Comparison of ENCODE assay signal across 26 cellular contexts in genomic region chr12:108441549-108441948, GRCh38.
"Had no signal": no experiment of that assay in that cellular context is flagged by ENCODE, and none has a peak within 500 bp of the region (broad histone marks: within the 10 kb centered on the region; RNA-seq: fewer than 3 reads in every experiment).

No MANE protein-coding gene starts in this region.

- H3K36me3 ChIP-seq: brain microvascular endothelial cell, esophagus muscularis mucosa, heart left ventricle, neutrophil, right lobe of liver, thoracic aorta, uterus had no signal

- H3K4me3 Mint-ChIP-seq: activated CD4-positive, alpha-beta memory T cell treated with anti-CD3 and anti-CD28 coated beads, Interleukin-2, amount 10 ng/mL, durations not matched to agents 7 days and 5 days; activated CD4-positive, alpha-beta T cell treated with anti-CD3 and anti-CD28 coated beads, Interleukin-2, amount 10 ng/mL, durations not matched to agents 7 days and 5 days; activated T-cell treated with anti-CD3 and anti-CD28 coated beads, Interleukin-2, amount 50 U/mL, for 24 hours; activated T-helper 17 cell treated with anti-CD3 and anti-CD28 coated beads, Interleukin-2, amount 50 U/mL, for 72 hours; nephron; T-helper 2 cell treated with Interferon-gamma antibody and Interleukin-4, amounts not matched to agents 5 μg/mL and 100 μg/mL, for 36 hours had no signal

- H3K4me3 ChIP-seq: coronary artery, dorsolateral prefrontal cortex, esophagus muscularis mucosa, heart left ventricle, right lobe of liver, thoracic aorta, uterus had no signal

- H3K27ac Mint-ChIP-seq: activated CD4-positive, alpha-beta memory T cell treated with anti-CD3 and anti-CD28 coated beads, Interleukin-2, amount 10 ng/mL, durations not matched to agents 7 days and 5 days; activated CD4-positive, alpha-beta T cell treated with anti-CD3 and anti-CD28 coated beads, Interleukin-2, amount 10 ng/mL, durations not matched to agents 7 days and 5 days; activated T-cell treated with anti-CD3 and anti-CD28 coated beads, Interleukin-2, amount 50 U/mL, for 24 hours; activated T-helper 17 cell treated with anti-CD3 and anti-CD28 coated beads, Interleukin-2, amount 50 U/mL, for 72 hours; T-helper 2 cell treated with Interferon-gamma antibody and Interleukin-4, amounts not matched to agents 5 μg/mL and 100 μg/mL, for 36 hours had no signal

- H3K9me3 ChIP-seq: esophagus muscularis mucosa, heart left ventricle, neutrophil, right lobe of liver, thoracic aorta, uterus had no signal

- H3K27me3 ChIP-seq: brain microvascular endothelial cell, foreskin keratinocyte, right lobe of liver, uterus had no signal

- DNase-seq: activated CD4-positive, alpha-beta memory T cell treated with anti-CD3 and anti-CD28 coated beads, Interleukin-2, amount 10 ng/mL, durations not matched to agents 7 days and 5 days; activated CD4-positive, alpha-beta T cell treated with anti-CD3 and anti-CD28 coated beads, Interleukin-2, amount 10 ng/mL, durations not matched to agents 7 days and 5 days; activated CD8-positive, alpha-beta memory T cell treated with anti-CD3 and anti-CD28 coated beads, Interleukin-2, amount 50 U/mL, for 48 hours; activated gamma-delta T cell treated with Interleukin-2 at 50 U/mL for 16 hours; activated naive CD4-positive, alpha-beta T cell treated with anti-CD3 and anti-CD28 coated beads, Interleukin-2, amount 50 U/mL, for 16 hours; activated T-cell treated with anti-CD3 and anti-CD28 coated beads, Interleukin-2, amount 50 U/mL, for 24 hours; amniotic stem cell; brain microvascular endothelial cell; dorsolateral prefrontal cortex; foreskin keratinocyte; heart left ventricle; hypothalamus; left ventricle myocardium superior; right lobe of liver; stimulated activated CD4-positive, alpha-beta T cell treated with anti-CD3 and anti-CD28 coated beads, Interleukin-4, amount 100 ng/mL, for 1 hour; stimulated activated naive CD8-positive, alpha-beta T cell treated with anti-CD3 and anti-CD28 coated beads, Interleukin-15, Interleukin-2, amounts not matched to agents 100 U/mL and 50 U/mL, for 24 hours; T-helper 1 cell; uterus had no signal

- H3K4me1 Mint-ChIP-seq: activated CD4-positive, alpha-beta memory T cell treated with anti-CD3 and anti-CD28 coated beads, Interleukin-2, amount 10 ng/mL, durations not matched to agents 7 days and 5 days; activated CD4-positive, alpha-beta T cell treated with anti-CD3 and anti-CD28 coated beads, Interleukin-2, amount 10 ng/mL, durations not matched to agents 7 days and 5 days; activated T-helper 17 cell treated with anti-CD3 and anti-CD28 coated beads, Interleukin-2, amount 50 U/mL, for 72 hours had no signal

- H3K4me1 ChIP-seq: foreskin keratinocyte, right lobe of liver, uterus had no signal

- H3K27ac ChIP-seq: brain microvascular endothelial cell, coronary artery, dorsolateral prefrontal cortex, esophagus muscularis mucosa, foreskin keratinocyte, heart left ventricle, neutrophil, right lobe of liver, thoracic aorta, uterus had no signal

- H3K27me3 Mint-ChIP-seq: progenitor cell of endocrine pancreas had no signal

- H3K9me3 Mint-ChIP-seq: activated CD4-positive, alpha-beta memory T cell treated with anti-CD3 and anti-CD28 coated beads, Interleukin-2, amount 10 ng/mL, durations not matched to agents 7 days and 5 days; activated CD4-positive, alpha-beta T cell treated with anti-CD3 and anti-CD28 coated beads, Interleukin-2, amount 10 ng/mL, durations not matched to agents 7 days and 5 days; activated T-cell treated with anti-CD3 and anti-CD28 coated beads, Interleukin-2, amount 50 U/mL, for 24 hours; activated T-helper 17 cell treated with anti-CD3 and anti-CD28 coated beads, Interleukin-2, amount 50 U/mL, for 72 hours; T-helper 2 cell treated with Interferon-gamma antibody and Interleukin-4, amounts not matched to agents 5 μg/mL and 100 μg/mL, for 36 hours had no signal
